1 cellular context compared by ENCODE assay signal in genomic region chr16:11871193-11871592, GRCh38.
TF ChIP-seq lines count a peak whose summit lies in the region.

No MANE protein-coding gene starts in this region.

TF ChIP-seq in HepG2, 621 proteins besides CTCF, POLR2A, EP300 and RAD21 (continued from another document and continues in another):
- TF ChIP-seq ZBTB34 (CRISPR knock-in tag; IDR thresholded peaks at IDR 0.05) (no peak), HHEX (CRISPR knock-in tag; IDR thresholded peaks at IDR 0.05) (no peak), ZNF205 (CRISPR knock-in tag; IDR thresholded peaks at IDR 0.05) (no peak), ZNF598 (CRISPR knock-in tag; IDR thresholded peaks at IDR 0.05; ENCODE audit: borderline replicate concordance) (0 out of 2 replicates have a peak, but pooled peaks have one; percentile 44), NFAT5 (CRISPR knock-in tag; IDR thresholded peaks at IDR 0.05) (no peak), SIN3B (IDR thresholded peaks at IDR 0.05; ENCODE audit: low read length) (no peak), ATF1 (CRISPR knock-in tag; IDR thresholded peaks at IDR 0.05) (no peak), ARID2 (CRISPR knock-in tag; IDR thresholded peaks at IDR 0.05; ENCODE audit: borderline replicate concordance) (no peak), ZBTB39 (CRISPR knock-in tag; IDR thresholded peaks at IDR 0.05) (no peak), RNF2 (conservative IDR thresholded peaks at IDR 0.05; ENCODE audit: low read depth) (no peak), BCLAF1 (IDR thresholded peaks at IDR 0.05) (no peak), ZFP36L1 (CRISPR knock-in tag; IDR thresholded peaks at IDR 0.05) (no peak), KDM4B (CRISPR knock-in tag; IDR thresholded peaks at IDR 0.05) (no peak), STAG1 (CRISPR knock-in tag; IDR thresholded peaks at IDR 0.05) (peak; percentile 37), TFAP4 (IDR thresholded peaks at IDR 0.05; ENCODE audit: borderline replicate concordance, low read depth) (no peak), CCDC6 (CRISPR knock-in tag; IDR thresholded peaks at IDR 0.05) (no peak), TERF1 (CRISPR knock-in tag; IDR thresholded peaks at IDR 0.05) (no peak), PHF21A (CRISPR knock-in tag; IDR thresholded peaks at IDR 0.05) (no peak), DMAP1 (CRISPR knock-in tag; IDR thresholded peaks at IDR 0.05) (0 out of 2 replicates have a peak, but pooled peaks have one; percentile 20), ARNTL (CRISPR knock-in tag; IDR thresholded peaks at IDR 0.05) (no peak), ARNT2 (CRISPR knock-in tag; IDR thresholded peaks at IDR 0.05; ENCODE audit: low read depth) (no peak), ESRRA (CRISPR knock-in tag; IDR thresholded peaks at IDR 0.05; ENCODE audit: low read depth) (no peak)
- TF ChIP-seq, protein P1, sequence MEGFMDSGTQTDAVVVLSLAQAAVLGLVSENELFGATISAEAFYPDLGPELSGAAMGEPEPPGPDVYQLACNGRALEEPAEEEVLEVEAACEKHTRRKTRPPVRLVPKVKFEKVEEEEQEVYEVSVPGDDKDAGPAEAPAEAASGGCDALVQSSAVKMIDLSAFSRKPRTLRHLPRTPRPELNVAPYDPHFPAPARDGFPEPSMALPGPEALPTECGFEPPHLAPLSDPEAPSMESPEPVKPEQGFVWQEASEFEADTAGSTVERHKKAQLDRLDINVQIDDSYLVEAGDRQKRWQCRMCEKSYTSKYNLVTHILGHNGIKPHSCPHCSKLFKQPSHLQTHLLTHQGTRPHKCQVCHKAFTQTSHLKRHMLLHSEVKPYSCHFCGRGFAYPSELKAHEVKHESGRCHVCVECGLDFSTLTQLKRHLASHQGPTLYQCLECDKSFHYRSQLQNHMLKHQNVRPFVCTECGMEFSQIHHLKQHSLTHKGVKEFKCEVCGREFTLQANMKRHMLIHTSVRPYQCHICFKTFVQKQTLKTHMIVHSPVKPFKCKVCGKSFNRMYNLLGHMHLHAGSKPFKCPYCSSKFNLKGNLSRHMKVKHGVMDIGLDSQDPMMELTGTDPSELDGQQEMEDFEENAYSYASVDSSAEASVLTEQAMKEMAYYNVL (CRISPR knock-in tag; IDR thresholded peaks at IDR 0.05; ENCODE audit: borderline replicate concordance): no peak
- TF ChIP-seq, protein P2, sequence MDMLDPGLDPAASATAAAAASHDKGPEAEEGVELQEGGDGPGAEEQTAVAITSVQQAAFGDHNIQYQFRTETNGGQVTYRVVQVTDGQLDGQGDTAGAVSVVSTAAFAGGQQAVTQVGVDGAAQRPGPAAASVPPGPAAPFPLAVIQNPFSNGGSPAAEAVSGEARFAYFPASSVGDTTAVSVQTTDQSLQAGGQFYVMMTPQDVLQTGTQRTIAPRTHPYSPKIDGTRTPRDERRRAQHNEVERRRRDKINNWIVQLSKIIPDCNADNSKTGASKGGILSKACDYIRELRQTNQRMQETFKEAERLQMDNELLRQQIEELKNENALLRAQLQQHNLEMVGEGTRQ (IDR thresholded peaks at IDR 0.05; ENCODE audit: low read depth, low read length): no peak
- TF ChIP-seq, protein P2 (CRISPR knock-in tag; IDR thresholded peaks at IDR 0.05; ENCODE audit: borderline replicate concordance): no peak
- TF ChIP-seq, protein P3, sequence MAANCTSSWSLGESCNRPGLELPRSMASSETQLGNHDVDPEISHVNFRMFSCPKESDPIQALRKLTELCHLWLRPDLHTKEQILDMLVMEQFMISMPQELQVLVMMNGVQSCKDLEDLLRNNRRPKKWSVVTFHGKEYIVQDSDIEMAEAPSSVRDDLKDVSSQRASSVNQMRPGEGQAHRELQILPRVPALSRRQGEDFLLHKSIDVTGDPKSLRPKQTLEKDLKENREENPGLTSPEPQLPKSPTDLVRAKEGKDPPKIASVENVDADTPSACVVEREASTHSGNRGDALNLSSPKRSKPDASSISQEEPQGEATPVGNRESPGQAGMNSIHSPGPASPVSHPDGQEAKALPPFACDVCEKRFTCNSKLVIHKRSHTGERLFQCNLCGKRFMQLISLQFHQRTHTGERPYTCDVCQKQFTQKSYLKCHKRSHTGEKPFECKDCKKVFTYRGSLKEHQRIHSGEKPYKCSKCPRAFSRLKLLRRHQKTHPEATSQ (CRISPR knock-in tag; IDR thresholded peaks at IDR 0.05; ENCODE audit: borderline replicate concordance): no peak
- TF ChIP-seq, protein P4, sequence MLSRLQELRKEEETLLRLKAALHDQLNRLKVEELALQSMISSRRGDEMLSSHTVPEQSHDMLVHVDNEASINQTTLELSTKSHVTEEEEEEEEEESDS (CRISPR knock-in tag; IDR thresholded peaks at IDR 0.05; ENCODE audit: borderline replicate concordance): no peak
- TF ChIP-seq, protein P5, sequence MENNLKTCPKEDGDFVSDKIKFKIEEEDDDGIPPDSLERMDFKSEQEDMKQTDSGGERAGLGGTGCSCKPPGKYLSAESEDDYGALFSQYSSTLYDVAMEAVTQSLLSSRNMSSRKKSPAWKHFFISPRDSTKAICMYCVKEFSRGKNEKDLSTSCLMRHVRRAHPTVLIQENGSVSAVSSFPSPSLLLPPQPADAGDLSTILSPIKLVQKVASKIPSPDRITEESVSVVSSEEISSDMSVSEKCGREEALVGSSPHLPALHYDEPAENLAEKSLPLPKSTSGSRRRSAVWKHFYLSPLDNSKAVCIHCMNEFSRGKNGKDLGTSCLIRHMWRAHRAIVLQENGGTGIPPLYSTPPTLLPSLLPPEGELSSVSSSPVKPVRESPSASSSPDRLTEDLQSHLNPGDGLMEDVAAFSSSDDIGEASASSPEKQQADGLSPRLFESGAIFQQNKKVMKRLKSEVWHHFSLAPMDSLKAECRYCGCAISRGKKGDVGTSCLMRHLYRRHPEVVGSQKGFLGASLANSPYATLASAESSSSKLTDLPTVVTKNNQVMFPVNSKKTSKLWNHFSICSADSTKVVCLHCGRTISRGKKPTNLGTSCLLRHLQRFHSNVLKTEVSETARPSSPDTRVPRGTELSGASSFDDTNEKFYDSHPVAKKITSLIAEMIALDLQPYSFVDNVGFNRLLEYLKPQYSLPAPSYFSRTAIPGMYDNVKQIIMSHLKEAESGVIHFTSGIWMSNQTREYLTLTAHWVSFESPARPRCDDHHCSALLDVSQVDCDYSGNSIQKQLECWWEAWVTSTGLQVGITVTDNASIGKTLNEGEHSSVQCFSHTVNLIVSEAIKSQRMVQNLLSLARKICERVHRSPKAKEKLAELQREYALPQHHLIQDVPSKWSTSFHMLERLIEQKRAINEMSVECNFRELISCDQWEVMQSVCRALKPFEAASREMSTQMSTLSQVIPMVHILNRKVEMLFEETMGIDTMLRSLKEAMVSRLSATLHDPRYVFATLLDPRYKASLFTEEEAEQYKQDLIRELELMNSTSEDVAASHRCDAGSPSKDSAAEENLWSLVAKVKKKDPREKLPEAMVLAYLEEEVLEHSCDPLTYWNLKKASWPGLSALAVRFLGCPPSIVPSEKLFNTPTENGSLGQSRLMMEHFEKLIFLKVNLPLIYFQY (CRISPR knock-in tag; IDR thresholded peaks at IDR 0.05; ENCODE audit: borderline replicate concordance): no peak
- TF ChIP-seq, protein P6, sequence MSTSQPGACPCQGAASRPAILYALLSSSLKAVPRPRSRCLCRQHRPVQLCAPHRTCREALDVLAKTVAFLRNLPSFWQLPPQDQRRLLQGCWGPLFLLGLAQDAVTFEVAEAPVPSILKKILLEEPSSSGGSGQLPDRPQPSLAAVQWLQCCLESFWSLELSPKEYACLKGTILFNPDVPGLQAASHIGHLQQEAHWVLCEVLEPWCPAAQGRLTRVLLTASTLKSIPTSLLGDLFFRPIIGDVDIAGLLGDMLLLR (CRISPR knock-in tag; IDR thresholded peaks at IDR 0.05): no peak
